In genomic region chr5:199821-200645, GRCh38 we compare ENCODE assay signal across 16 cellular contexts. TPM values are rescaled to one million over a fixed set of nuclear protein-coding genes. Genes with fewer than 3 reads are reported as not detected.
A peak's percentile ranks its signal among the peaks of the same experiment; 100 is the strongest.
DNase-seq lines count a peak whose midpoint lies in the region; ATAC-seq and TF ChIP-seq lines count a peak whose summit lies in the region.
"Had no signal": no experiment of that assay in that cellular context is flagged by ENCODE, and none has a peak within 500 bp of the region (broad histone marks: within the 10 kb centered on the region; RNA-seq: fewer than 3 reads in every experiment).

No MANE protein-coding gene starts in this region.

- H3K27ac ChIP-seq in OCI-LY1 (ENCODE audit: low read depth, low read length, poor library complexity, severe bottlenecking) (peak overlapping the region; percentile 64), endodermal cell (ENCODE audit: low read depth, low read length) (peak overlapping the region; percentile 47), upper lobe of right lung (no peak overlapping the region)

- 88 to 90% methylated on average over 24 to 25 of the region's 25 CpGs for WGBS in endodermal cell (ENCODE audit: insufficient coverage in 1 of 2, insufficient read length in 1 of 2), 2 experiments
- 90% methylated on average over 25 of the region's 25 CpGs for WGBS in lower leg skin, 2 donors

- ATAC-seq in upper lobe of right lung: no peak
- ATAC-seq: GM12878, HCT116 had no signal

- TF ChIP-seq CTCF in OCI-LY1 (IDR thresholded peaks at IDR 0.05; ENCODE audit: low read length) (no peak), endodermal cell (conservative IDR thresholded peaks at IDR 0.05) (no peak), upper lobe of right lung (IDR thresholded peaks at IDR 0.05) (no peak), lower leg skin (IDR thresholded peaks at IDR 0.05) (no peak)

- no peak overlapping the region for H3K4me3 Mint-ChIP-seq in endodermal cell

- no peaks in the 10 kb centered on the region for H3K9me3 Mint-ChIP-seq in endodermal cell

- H2AFZ ChIP-seq in OCI-LY1 (ENCODE audit: low read length): no peak overlapping the region

- peaks cover 2% of the 10 kb centered on the region for H3K4me1 Mint-ChIP-seq in endodermal cell

- H3K4me3 ChIP-seq in OCI-LY1 (ENCODE audit: low read depth, low read length, poor library complexity, severe bottlenecking) (no peak overlapping the region), endodermal cell (ENCODE audit: low read length) (no peak overlapping the region), upper lobe of right lung (no peak overlapping the region), lower leg skin (ENCODE audit: low read depth, poor library complexity, severe bottlenecking) (no peak overlapping the region)
- H3K4me3 ChIP-seq: GM12878 had no signal

- H3K79me2 ChIP-seq in OCI-LY1 (ENCODE audit: insufficient read depth, low read length): no peaks in the 10 kb centered on the region

- no peaks in the 10 kb centered on the region for H4K20me1 ChIP-seq in OCI-LY1 (ENCODE audit: insufficient read depth, low read length)

- no peaks in the 10 kb centered on the region for H3K9me2 ChIP-seq in OCI-LY1 (ENCODE audit: low read depth, low read length)

- DNase-seq in endodermal cell: no peak
- peak; percentile 50 for DNase-seq in iPS-NIHi11 (ENCODE audit: low spot score)
- peak; percentile 57 for DNase-seq in upper lobe of right lung
- no peak for DNase-seq in activated gamma-delta T cell treated with Interleukin-2 at 50 U/mL for 16 hours
- DNase-seq in lower leg skin (ENCODE audit: low spot score in 2 of 2): no peak
- DNase-seq in NCI-H2171 treated with DMSO at 0.1 percent for 48 hours (lab: John Stamatoyannopoulos, UW): no peak
- DNase-seq: MV-4-11, NCI-H1417 treated with DMSO at 0.1 percent for 48 hours, NCI-H2227 treated with DMSO at 0.1 percent for 48 hours, NCI-H524 treated with DMSO at 0.1 percent for 48 hours, OCI-M1 had no signal

- TF ChIP-seq POLR2A in lower leg skin (IDR thresholded peaks at IDR 0.05): no peak

- H3K27ac Mint-ChIP-seq in endodermal cell: no peak overlapping the region

- H3K4me2 ChIP-seq in OCI-LY1 (ENCODE audit: low read length): no peak overlapping the region

- peaks cover 20% of the 10 kb centered on the region for H3K36me3 Mint-ChIP-seq in endodermal cell (ENCODE audit: low read depth)

- H3K9ac ChIP-seq in OCI-LY1 (ENCODE audit: low read length) (no peak overlapping the region), endodermal cell (ENCODE audit: extremely low read depth, low read length, poor library complexity, severe bottlenecking) (no peak overlapping the region)

- H3K27me3 ChIP-seq in OCI-LY1 (ENCODE audit: insufficient read depth, low read length) (no peaks in the 10 kb centered on the region), endodermal cell (ENCODE audit: control insufficient read depth, insufficient read depth, low read length, poor library complexity, severe bottlenecking) (no peaks in the 10 kb centered on the region), upper lobe of right lung (no peaks in the 10 kb centered on the region)

- no peaks in the 10 kb centered on the region for H3F3A ChIP-seq in OCI-LY1 (ENCODE audit: insufficient read depth, low read length)

- no peaks in the 10 kb centered on the region for H3K27me3 Mint-ChIP-seq in endodermal cell (ENCODE audit: insufficient read depth)

- no peaks in the 10 kb centered on the region for H3K9me3 ChIP-seq in OCI-LY1 (ENCODE audit: low read length)
- no peaks in the 10 kb centered on the region for H3K9me3 ChIP-seq in endodermal cell (ENCODE audit: control insufficient read depth, low read length)
- no peaks in the 10 kb centered on the region for H3K9me3 ChIP-seq in upper lobe of right lung

- intact Hi-C loops in upper lobe of right lung (cut with DNase I): no loop called here
- intact Hi-C loops in lower leg skin (cut with DNase I; ENCODE audit: low total_unique reads): no loop called here

- H3K36me3 ChIP-seq in OCI-LY1 (ENCODE audit: insufficient read depth, low read length) (peaks cover 22% of the 10 kb centered on the region), endodermal cell (ENCODE audit: control insufficient read depth, insufficient read depth, low read length) (peaks cover 19% of the 10 kb centered on the region), upper lobe of right lung (peaks cover 19% of the 10 kb centered on the region)

- peaks cover 35% of the 10 kb centered on the region for H3K4me1 ChIP-seq in OCI-LY1 (ENCODE audit: insufficient read depth, low read length, severe bottlenecking)
- no peaks in the 10 kb centered on the region for H3K4me1 ChIP-seq in endodermal cell (ENCODE audit: control insufficient read depth, insufficient read depth, low read length)
- no peaks in the 10 kb centered on the region for H3K4me1 ChIP-seq in upper lobe of right lung

RNA-seq across cellular contexts. Expression of gene LRRC14B, which starts 8.7 kb away (rescaled TPM):
- total RNA-seq in endodermal cell (not detected), upper lobe of right lung (not detected), lower leg skin (not detected)
- polyA plus RNA-seq in endodermal cell (2013, experiment 1 of 2): not detected
- not detected for polyA plus RNA-seq in endodermal cell (2013, experiment 2 of 2)
- polyA plus RNA-seq: AG04450, BJ had no signal

RNA-seq across cellular contexts. Expression of gene CCDC127, which starts 17.9 kb away (rescaled TPM):
- total RNA-seq in endodermal cell (1 to 10 TPM; 8.4 to 9.7 TPM), upper lobe of right lung (5.5 TPM), lower leg skin (1 to 10 TPM; 3.0 to 6.2 (median 4.6) TPM)
- 5.9 TPM for polyA plus RNA-seq in endodermal cell (2013, experiment 1 of 2)
- 5.8 TPM for polyA plus RNA-seq in endodermal cell (2013, experiment 2 of 2)

RNA-seq across cellular contexts. Expression of gene SDHA, which starts 18.1 kb away (rescaled TPM):
- total RNA-seq in endodermal cell (10 to 100 TPM; 61.6 to 73.1 TPM), upper lobe of right lung (94.0 TPM), lower leg skin (10 to 100 TPM; 59.9 to 70.4 (median 67.8) TPM)
- polyA plus RNA-seq in endodermal cell (2013, experiment 1 of 2): 84.2 TPM
- polyA plus RNA-seq in endodermal cell (2013, experiment 2 of 2): 70.5 TPM

Comparison
In these comparisons a context has a peak if more than half of its experiments do, and no peak if none do; other contexts are left out.
1. DNase-seq: peak in iPS-NIHi11 (single experiment) and upper lobe of right lung (single experiment); none in endodermal cell (single experiment), activated gamma-delta T cell treated with Interleukin-2 at 50 U/mL for 16 hours (single experiment), lower leg skin (0 of 2) and NCI-H2171 treated with DMSO at 0.1 percent for 48 hours (single experiment).